Comparison of ENCODE assay signal across 9 cellular contexts in genomic region chr14:70664698-70665447, GRCh38. TPM values are rescaled to one million over a fixed set of nuclear protein-coding genes. Genes with fewer than 3 reads are reported as not detected.
DNase-seq lines count a peak whose midpoint lies in the region; ATAC-seq and TF ChIP-seq lines count a peak whose summit lies in the region.
"Had no signal": no experiment of that assay in that cellular context is flagged by ENCODE, and none has a peak within 500 bp of the region (broad histone marks: within the 10 kb centered on the region; RNA-seq: fewer than 3 reads in every experiment).

No MANE protein-coding gene starts in this region.

- peak overlapping the region; percentile 53 for H3K4me3 Mint-ChIP-seq in memory B cell
- no peak overlapping the region for H3K4me3 Mint-ChIP-seq in activated T-helper 2 cell treated with anti-CD3 and anti-CD28 coated beads, Interferon-gamma antibody, Interleukin-2, Interleukin-4, amounts not matched to agents 10 μg/mL and 5 μg/mL and 100 μg/mL, durations not matched to agents 14 hours and 24 hours and 36 hours (ENCODE audit: low read depth)

- peak overlapping the region; percentile 65; the same call in 1 of the 2 replicates for H3K4me2 ChIP-seq in KMS-11

- peak overlapping the region; percentile 62 for H2AFZ ChIP-seq in KMS-11 (ENCODE audit: low read depth)

- H3K4me1 Mint-ChIP-seq in memory B cell = peaks cover 71% of the 10 kb centered on the region
- peaks cover 48% of the 10 kb centered on the region for H3K4me1 Mint-ChIP-seq in activated T-helper 2 cell treated with anti-CD3 and anti-CD28 coated beads, Interferon-gamma antibody, Interleukin-2, Interleukin-4, amounts not matched to agents 10 μg/mL and 5 μg/mL and 100 μg/mL, durations not matched to agents 14 hours and 24 hours and 36 hours (ENCODE audit: low read depth)

- H3K27ac ChIP-seq in KMS-11 = peak overlapping the region; percentile 61; the same call in 1 of the 2 replicates

- no peaks in the 10 kb centered on the region for H4K20me1 ChIP-seq in KMS-11 (ENCODE audit: insufficient read depth)

- intact Hi-C loops in activated T-helper 2 cell treated with anti-CD3 and anti-CD28 coated beads, Interferon-gamma antibody, Interleukin-2, Interleukin-4, amounts not matched to agents 10 μg/mL and 5 μg/mL and 100 μg/mL, durations not matched to agents 14 hours and 24 hours and 36 hours (cut with micrococcal nuclease) = no loop called here

- peak overlapping the region; percentile 93 for H3K27ac Mint-ChIP-seq in memory B cell
- no peak overlapping the region for H3K27ac Mint-ChIP-seq in activated T-helper 2 cell treated with anti-CD3 and anti-CD28 coated beads, Interferon-gamma antibody, Interleukin-2, Interleukin-4, amounts not matched to agents 10 μg/mL and 5 μg/mL and 100 μg/mL, durations not matched to agents 14 hours and 24 hours and 36 hours

- peaks cover 19% of the 10 kb centered on the region for H3K4me1 ChIP-seq in KMS-11 (ENCODE audit: low read depth, poor library complexity, severe bottlenecking)

- TF ChIP-seq CTCF in KMS-11 (conservative IDR thresholded peaks at IDR 0.05; ENCODE audit: low read depth, low read length) = no peak

- peak; percentile 66 for DNase-seq in DMS153 (lab: John Stamatoyannopoulos, UW)
- DNase-seq in memory B cell (ENCODE audit: low spot score in 2 of 2) = no peak
- DNase-seq in NCI-H748 treated with DMSO at 0.1 percent for 48 hours (lab: John Stamatoyannopoulos, UW) = no peak
- DNase-seq in EL = no peak
- DNase-seq in activated T-helper 2 cell treated with anti-CD3 and anti-CD28 coated beads, Interferon-gamma antibody, Interleukin-2, Interleukin-4, amounts not matched to agents 10 μg/mL and 5 μg/mL and 100 μg/mL, durations not matched to agents 14 hours and 24 hours and 36 hours (ENCODE audit: low spot score) = no peak
- DNase-seq: activated naive CD4-positive, alpha-beta T cell had no signal

- no peaks in the 10 kb centered on the region for H3K9me3 Mint-ChIP-seq in memory B cell
- H3K9me3 Mint-ChIP-seq in activated T-helper 2 cell treated with anti-CD3 and anti-CD28 coated beads, Interferon-gamma antibody, Interleukin-2, Interleukin-4, amounts not matched to agents 10 μg/mL and 5 μg/mL and 100 μg/mL, durations not matched to agents 14 hours and 24 hours and 36 hours = no peaks in the 10 kb centered on the region

- peaks cover 8% of the 10 kb centered on the region for H3K36me3 Mint-ChIP-seq in memory B cell
- peaks cover 22% of the 10 kb centered on the region for H3K36me3 Mint-ChIP-seq in activated T-helper 2 cell treated with anti-CD3 and anti-CD28 coated beads, Interferon-gamma antibody, Interleukin-2, Interleukin-4, amounts not matched to agents 10 μg/mL and 5 μg/mL and 100 μg/mL, durations not matched to agents 14 hours and 24 hours and 36 hours (ENCODE audit: low read depth)

- H3K4me3 ChIP-seq in KMS-11 (IDR thresholded peaks at IDR 0.05; ENCODE audit: insufficient read depth, low read depth, low read length) = no peak overlapping the region

- H3K27me3 Mint-ChIP-seq in memory B cell = no peaks in the 10 kb centered on the region
- no peaks in the 10 kb centered on the region for H3K27me3 Mint-ChIP-seq in activated T-helper 2 cell treated with anti-CD3 and anti-CD28 coated beads, Interferon-gamma antibody, Interleukin-2, Interleukin-4, amounts not matched to agents 10 μg/mL and 5 μg/mL and 100 μg/mL, durations not matched to agents 14 hours and 24 hours and 36 hours (ENCODE audit: low read depth)

- no peaks in the 10 kb centered on the region for H3K27me3 ChIP-seq in KMS-11 (ENCODE audit: insufficient read depth, low read depth)

- no peaks in the 10 kb centered on the region for H3K36me3 ChIP-seq in KMS-11 (ENCODE audit: insufficient read depth)

- ATAC-seq in GM21390 (IDR thresholded peaks at IDR 0.05; ENCODE audit: unreplicated experiment) = peak; percentile 8
- peak; percentile 6 for ATAC-seq in memory B cell (ENCODE audit: low read depth)
- no peak for ATAC-seq in GM19328 (IDR thresholded peaks at IDR 0.05; ENCODE audit: unreplicated experiment)

- H3K79me2 ChIP-seq in KMS-11 (ENCODE audit: insufficient read depth, low read depth) = no peaks in the 10 kb centered on the region

- H3K9ac ChIP-seq in KMS-11 = peak overlapping the region; percentile 24; the same call in 1 of the 2 replicates

RNA-seq across cellular contexts. Expression of gene TTC9, which starts 23.2 kb away (rescaled TPM):
- 6.1 and 6.6 TPM in 2 replicates for total RNA-seq in activated T-helper 2 cell treated with anti-CD3 and anti-CD28 coated beads, Interferon-gamma antibody, Interleukin-2, Interleukin-4, amounts not matched to agents 10 μg/mL and 5 μg/mL and 100 μg/mL, durations not matched to agents 14 hours and 24 hours and 36 hours
